Comparison of ENCODE assay signal across 23 cellular contexts in genomic region chr2:82481207-82481606, GRCh38.
"Had no signal": no experiment of that assay in that cellular context is flagged by ENCODE, and none has a peak within 500 bp of the region (broad histone marks: within the 10 kb centered on the region; RNA-seq: fewer than 3 reads in every experiment).

No MANE protein-coding gene starts in this region.

- H3K4me3 ChIP-seq: colonic mucosa, coronary artery, dorsolateral prefrontal cortex, esophagus muscularis mucosa, esophagus squamous epithelium, gastrocnemius medialis, gastroesophageal sphincter, heart left ventricle, heart right ventricle had no signal

- DNase-seq: colonic mucosa; cortex of kidney; dermis blood vessel endothelial cell; dorsolateral prefrontal cortex; effector CD4-positive, alpha-beta T cell; effector CD8-positive, alpha-beta T cell; effector memory CD4-positive, alpha-beta T cell; effector memory CD8-positive, alpha-beta T cell; endodermal cell; erythroblast; esophagus squamous epithelium; foreskin fibroblast; foreskin keratinocyte; foreskin melanocyte; gastrocnemius medialis; glutamatergic neuron; head of caudate nucleus; heart left ventricle; heart right ventricle had no signal

- H3K9me3 ChIP-seq: colonic mucosa, esophagus squamous epithelium, gastrocnemius medialis, gastroesophageal sphincter had no signal

- H3K27me3 ChIP-seq: colonic mucosa, dorsolateral prefrontal cortex, esophagus muscularis mucosa, esophagus squamous epithelium, foreskin keratinocyte, gastrocnemius medialis, gastroesophageal sphincter, heart left ventricle, heart right ventricle had no signal

- H3K27ac ChIP-seq: colonic mucosa, coronary artery, dorsolateral prefrontal cortex, epithelial cell of prostate, esophagus muscularis mucosa, esophagus squamous epithelium, foreskin keratinocyte, gastrocnemius medialis, gastroesophageal sphincter, heart left ventricle, heart right ventricle had no signal

- H3K36me3 ChIP-seq: colonic mucosa, esophagus muscularis mucosa, esophagus squamous epithelium, gastrocnemius medialis, gastroesophageal sphincter, heart left ventricle, heart right ventricle had no signal
